ENCODE assay signal across 8 cellular contexts in the genomic region with DNA sequence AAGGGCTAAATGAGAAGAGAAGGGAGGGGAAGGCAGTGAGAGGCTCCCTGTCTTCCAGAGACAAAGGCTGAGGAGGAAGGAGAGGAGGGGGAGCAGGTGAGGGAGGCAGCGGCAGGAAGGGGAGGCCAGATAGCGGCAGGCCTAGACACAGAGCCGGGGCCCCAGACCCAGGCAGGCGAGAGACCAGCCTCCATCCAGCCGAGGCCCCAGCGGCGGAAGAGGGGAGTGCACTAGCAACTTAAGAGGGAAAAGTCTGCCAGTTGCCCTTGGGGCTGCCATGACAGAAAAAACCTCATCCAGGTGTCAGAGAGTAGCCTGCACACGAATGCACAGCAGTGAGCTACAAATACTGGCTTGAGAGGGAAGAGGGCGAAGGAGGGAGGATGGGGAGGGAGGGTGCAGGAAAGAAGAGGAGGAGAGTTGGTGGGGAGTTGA. TPM values are rescaled to one million over a fixed set of nuclear protein-coding genes. Genes with fewer than 3 reads are reported as not detected.
DNase-seq lines count a peak whose midpoint lies in the region; ATAC-seq lines count a peak whose summit lies in the region.

No MANE protein-coding gene starts in this region.

- ATAC-seq in memory B cell (ENCODE audit: low read depth) (peak; percentile 69), GM18907 (IDR thresholded peaks at IDR 0.05; ENCODE audit: unreplicated experiment) (no peak), HG02763 (IDR thresholded peaks at IDR 0.05; ENCODE audit: unreplicated experiment) (no peak)

- DNase-seq in Daoy (ENCODE audit: low read depth), result peak; percentile 23
- peak; percentile 23 to 65 for DNase-seq in NCI-H187 (lab: John Stamatoyannopoulos, UW)
- DNase-seq in activated naive CD8-positive, alpha-beta T cell treated with anti-CD3 and anti-CD28 coated beads for 36 hours, result peak; percentile 53
- no peak for DNase-seq in memory B cell (ENCODE audit: low spot score in 2 of 2)
- no peak for DNase-seq in amniotic stem cell (lab: John Stamatoyannopoulos, UW)
- no peak for DNase-seq in hippocampal formation (lab: John Stamatoyannopoulos, UW)

- peaks cover 5% of the 10 kb centered on the region for H3K27me3 Mint-ChIP-seq in activated naive CD8-positive, alpha-beta T cell treated with anti-CD3 and anti-CD28 coated beads for 36 hours
- peaks cover 7% of the 10 kb centered on the region for H3K27me3 Mint-ChIP-seq in memory B cell

- no peak overlapping the region for H3K4me3 Mint-ChIP-seq in activated naive CD8-positive, alpha-beta T cell treated with anti-CD3 and anti-CD28 coated beads for 36 hours
- H3K4me3 Mint-ChIP-seq in memory B cell, result no peak overlapping the region

- no peaks in the 10 kb centered on the region for H3K9me3 Mint-ChIP-seq in activated naive CD8-positive, alpha-beta T cell treated with anti-CD3 and anti-CD28 coated beads for 36 hours
- no peaks in the 10 kb centered on the region for H3K9me3 Mint-ChIP-seq in memory B cell

- no peak overlapping the region for H3K27ac Mint-ChIP-seq in activated naive CD8-positive, alpha-beta T cell treated with anti-CD3 and anti-CD28 coated beads for 36 hours
- no peak overlapping the region for H3K27ac Mint-ChIP-seq in memory B cell

- H3K4me1 Mint-ChIP-seq in activated naive CD8-positive, alpha-beta T cell treated with anti-CD3 and anti-CD28 coated beads for 36 hours, result no peaks in the 10 kb centered on the region
- H3K4me1 Mint-ChIP-seq in memory B cell, result peaks cover 27% of the 10 kb centered on the region

- no peaks in the 10 kb centered on the region for H3K36me3 Mint-ChIP-seq in activated naive CD8-positive, alpha-beta T cell treated with anti-CD3 and anti-CD28 coated beads for 36 hours
- no peaks in the 10 kb centered on the region for H3K36me3 Mint-ChIP-seq in memory B cell

RNA-seq across cellular contexts. Expression of a gene that starts 46.7 kb away (rescaled TPM):
- not detected in 2 replicates for total RNA-seq in Daoy (2014; rRNA removed; shearing (Covaris generic))
- not detected for total RNA-seq in activated naive CD8-positive, alpha-beta T cell treated with anti-CD3 and anti-CD28 coated beads for 36 hours

Comparison
In these comparisons a context has a peak if more than half of its experiments do, and no peak if none do; other contexts are left out.
1. DNase-seq: peak in Daoy (single experiment), NCI-H187 (2 of 2) and activated naive CD8-positive, alpha-beta T cell treated with anti-CD3 and anti-CD28 coated beads for 36 hours (single experiment); none in memory B cell (0 of 2), amniotic stem cell (single experiment) and hippocampal formation (0 of 2).